In the genomic region with DNA sequence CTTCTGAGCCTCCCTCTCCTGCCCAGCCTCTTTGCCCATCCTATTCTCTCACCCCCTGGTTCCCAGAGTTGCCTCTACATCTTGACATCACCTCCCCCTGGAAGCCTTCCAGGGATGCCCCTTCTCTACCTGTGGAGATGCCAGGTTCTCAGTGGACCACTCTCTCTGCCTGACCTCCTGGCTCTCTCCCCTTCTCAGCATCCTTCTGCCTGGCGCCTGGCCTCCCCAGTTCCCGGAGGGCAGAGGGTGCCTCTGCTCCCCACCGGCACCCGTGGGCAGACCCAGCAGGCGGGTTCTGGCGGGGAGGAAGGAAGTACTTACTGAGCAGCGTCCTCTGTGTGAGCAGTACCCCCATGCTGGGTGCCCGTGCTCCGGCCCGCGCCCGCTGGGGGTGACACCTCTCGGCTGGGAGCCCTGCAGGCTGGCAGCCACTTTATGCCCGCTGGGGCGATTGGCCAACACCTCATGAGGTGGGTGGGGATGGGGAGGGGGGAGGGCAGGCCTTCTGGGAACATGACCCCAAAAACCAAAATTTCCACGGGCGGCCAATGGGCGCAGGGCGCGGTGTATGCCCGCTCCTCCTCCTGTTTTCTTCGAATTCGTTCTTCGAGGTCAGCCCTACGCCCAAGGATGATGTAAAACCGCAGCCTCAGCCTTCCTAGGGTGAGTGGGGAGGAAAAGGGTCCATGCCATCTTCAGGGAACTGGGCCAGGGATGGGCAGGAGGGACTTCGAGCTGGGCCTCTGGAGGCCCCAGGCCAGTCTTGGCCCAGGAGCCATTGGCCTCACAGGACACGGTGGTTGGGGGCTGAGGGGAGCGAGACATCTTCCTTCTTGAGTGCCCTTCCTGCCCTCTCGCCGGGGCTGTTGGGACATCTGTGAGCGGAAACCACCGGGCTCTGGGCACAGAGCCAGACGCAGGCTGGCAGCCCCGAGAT, we compare ENCODE assay signal across 9 cellular contexts. TPM values are rescaled to one million over a fixed set of nuclear protein-coding genes. Genes with fewer than 3 reads are reported as not detected.
DNase-seq lines count a peak whose midpoint lies in the region; ATAC-seq lines count a peak whose summit lies in the region.
"Had no signal": no experiment of that assay in that cellular context is flagged by ENCODE, and none has a peak within 500 bp of the region (broad histone marks: within the 10 kb centered on the region; RNA-seq: fewer than 3 reads in every experiment).

OSM (minus strand) TSS at position 407 of the 937 bp plus-strand sequence; CDS start at position 355, 52 bp downstream.

- H3K36me3 Mint-ChIP-seq in effector memory CD8-positive, alpha-beta T cell (ENCODE audit: insufficient read depth) = peaks cover 40% of the 10 kb centered on the region

- peak within 1 kb of the TSS; percentile 97 to 98 for H3K27ac Mint-ChIP-seq in effector memory CD8-positive, alpha-beta T cell

- H3K9me3 Mint-ChIP-seq in effector memory CD8-positive, alpha-beta T cell = no peaks in the 10 kb centered on the region

- H3K4me3 Mint-ChIP-seq in effector memory CD8-positive, alpha-beta T cell = peak within 1 kb of the TSS; percentile 86 to 89

- H3K27me3 Mint-ChIP-seq in effector memory CD8-positive, alpha-beta T cell = no peaks in the 10 kb centered on the region

- ATAC-seq in HG02588 (IDR thresholded peaks at IDR 0.05; ENCODE audit: unreplicated experiment) (peak; percentile 14), HG02852 (IDR thresholded peaks at IDR 0.05; ENCODE audit: unreplicated experiment) (no peak), GM18517 (IDR thresholded peaks at IDR 0.05; ENCODE audit: unreplicated experiment) (no peak)
- ATAC-seq in activated CD4-positive, CD25-positive, alpha-beta regulatory T cell treated with anti-CD3 and anti-CD28 coated beads, Interleukin-2, amount 50 U/mL, for 24 hours = peak; percentile 37 to 39
- peak; percentile 46 for ATAC-seq in effector memory CD8-positive, alpha-beta T cell (replicated peaks)
- ATAC-seq: Panc1 had no signal

- H3K4me1 Mint-ChIP-seq in effector memory CD8-positive, alpha-beta T cell (ENCODE audit: low read depth in 2 of 2) = peaks cover 46 to 47% of the 10 kb centered on the region in 2 donors

- DNase-seq in effector memory CD8-positive, alpha-beta T cell = peak; percentile 66 to 76 (median 76)
- peak; percentile 41 to 53 for DNase-seq in stimulated activated CD4-positive, alpha-beta T cell treated with anti-CD3 and anti-CD28 coated beads, Interleukin-15, amount 100 ng/mL, for 1 hour (ENCODE audit: low read depth in 1 of 2, low spot score in 1 of 2)
- DNase-seq in NCI-H2171 treated with DMSO at 0.1 percent for 48 hours (lab: John Stamatoyannopoulos, UW) = no peak
- DNase-seq in H4 (ENCODE audit: low spot score) = no peak

RNA-seq across cellular contexts. Expression of gene OSM, which starts in this region (rescaled TPM):
- not detected in 2 replicates for total RNA-seq in H4 (2014; rRNA removed; shearing (Covaris generic))

Comparison
In these comparisons a context has a peak if more than half of its experiments do, and no peak if none do; other contexts are left out.
1. ATAC-seq: peak in HG02588 (single experiment), activated CD4-positive, CD25-positive, alpha-beta regulatory T cell treated with anti-CD3 and anti-CD28 coated beads, Interleukin-2, amount 50 U/mL, for 24 hours (2 of 2) and effector memory CD8-positive, alpha-beta T cell (single experiment); none in HG02852 (single experiment) and GM18517 (single experiment).
2. DNase-seq: peak in effector memory CD8-positive, alpha-beta T cell (3 of 3) and stimulated activated CD4-positive, alpha-beta T cell treated with anti-CD3 and anti-CD28 coated beads, Interleukin-15, amount 100 ng/mL, for 1 hour (2 of 2); none in NCI-H2171 treated with DMSO at 0.1 percent for 48 hours (single experiment) and H4 (single experiment).